In the genomic region with DNA sequence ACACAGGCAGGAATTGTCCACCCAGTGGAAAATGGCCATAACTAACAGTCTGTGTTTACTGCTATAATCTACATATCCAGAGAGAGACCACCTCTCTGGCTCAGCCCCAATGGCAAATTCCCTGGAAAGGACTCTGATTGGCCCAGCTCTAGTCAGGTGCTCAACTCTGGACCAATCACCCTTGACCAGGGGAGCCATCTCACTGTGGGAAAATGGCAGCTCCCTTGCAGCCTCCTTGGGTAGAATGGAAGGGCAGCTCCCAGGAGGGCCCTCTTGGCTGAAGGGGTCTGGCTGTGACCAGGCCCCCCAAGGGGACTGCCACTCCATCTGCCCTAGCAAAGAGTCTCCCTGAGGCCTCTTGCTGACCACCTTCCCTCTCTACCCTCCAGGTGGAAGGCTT, we compare ENCODE assay signal across 1 cellular context.
TF ChIP-seq lines count a peak whose summit lies in the region.

No MANE protein-coding gene starts in this region.

TF ChIP-seq in GM12878, 131 proteins besides CTCF, POLR2A, EP300 and RAD21:
- peak; percentile 52; the same call in 1 of the 2 replicates for TF ChIP-seq YY1 (IDR thresholded peaks at IDR 0.05; ENCODE audit: low read depth, low read length)
- no peak for TF ChIP-seq HDAC2 (IDR thresholded peaks at IDR 0.05)
